In the genomic region with DNA sequence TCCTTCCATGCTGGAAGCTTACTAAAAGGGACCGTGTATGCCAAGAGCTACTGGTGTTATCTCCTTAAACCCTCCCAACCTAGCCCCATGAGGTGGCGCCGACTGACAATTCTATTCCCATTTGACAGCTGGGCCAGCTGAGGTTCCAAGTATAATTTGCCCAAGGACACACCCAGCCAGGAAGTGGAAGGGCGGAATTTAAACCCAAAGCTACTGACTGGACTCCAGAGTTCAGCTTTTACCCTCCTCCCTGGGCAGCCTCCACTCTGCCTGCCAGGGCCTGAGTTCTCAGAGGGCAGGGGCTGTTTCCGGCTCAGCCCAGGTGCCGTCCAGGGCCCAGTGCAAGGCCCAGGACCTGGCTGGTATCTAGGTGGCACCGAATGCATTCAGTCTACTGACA, we compare ENCODE assay signal across 11 cellular contexts.
DNase-seq lines count a peak whose midpoint lies in the region; ATAC-seq, FAIRE-seq and TF ChIP-seq lines count a peak whose summit lies in the region.
"Had no signal": no experiment of that assay in that cellular context is flagged by ENCODE, and none has a peak within 500 bp of the region (broad histone marks: within the 10 kb centered on the region; RNA-seq: fewer than 3 reads in every experiment).

No MANE protein-coding gene starts in this region.

- TF ChIP-seq POLR2A in esophagus squamous epithelium (IDR thresholded peaks at IDR 0.05) = no peak
- TF ChIP-seq POLR2A in upper lobe of left lung (IDR thresholded peaks at IDR 0.05) = no peak

- H3K4me3 ChIP-seq in esophagus squamous epithelium (peak overlapping the region in 2 of 4 donors; percentile 54 to 69), upper lobe of left lung (peak overlapping the region in 1 of 4 donors; percentile 53)

- H3K4me3 Mint-ChIP-seq in activated T-cell treated with anti-CD3 and anti-CD28 coated beads, Interleukin-2, amount 50 U/mL, for 4 hours = peak overlapping the region; percentile 62
- H3K4me3 Mint-ChIP-seq in natural killer cell = peak overlapping the region; percentile 80

- TF ChIP-seq CTCF in esophagus squamous epithelium (IDR thresholded peaks at IDR 0.05) (no peak), natural killer cell (IDR thresholded peaks at IDR 0.05) (no peak), upper lobe of left lung (IDR thresholded peaks at IDR 0.05) (no peak)

- H3K27me3 Mint-ChIP-seq in activated T-cell treated with anti-CD3 and anti-CD28 coated beads, Interleukin-2, amount 50 U/mL, for 4 hours (ENCODE audit: low read depth) = peaks cover 38% of the 10 kb centered on the region
- H3K27me3 Mint-ChIP-seq in natural killer cell (ENCODE audit: low read depth in 2 of 2) = peaks cover 44 to 48% of the 10 kb centered on the region in 2 donors

- 80 to 82% methylated on average over 6 of the region's 7 CpGs for WGBS in esophagus squamous epithelium, 2 donors
- WGBS in upper lobe of left lung, 2 donors = 75 to 87% methylated on average over 6 to 7 of the region's 7 CpGs

- H3K36me3 Mint-ChIP-seq in activated T-cell treated with anti-CD3 and anti-CD28 coated beads, Interleukin-2, amount 50 U/mL, for 4 hours (ENCODE audit: insufficient read depth) = no peaks in the 10 kb centered on the region
- H3K36me3 Mint-ChIP-seq in natural killer cell = no peaks in the 10 kb centered on the region

- H3K4me1 ChIP-seq in esophagus squamous epithelium (peaks cover 4 to 32% (median 19%) of the 10 kb centered on the region in 3 donors), upper lobe of left lung (peaks cover 14 to 24% (median 16%) of the 10 kb centered on the region in 4 donors)

- intact Hi-C loops in esophagus squamous epithelium (cut with DNase I) = no loop called here
- intact Hi-C loops in natural killer cell (cut with micrococcal nuclease) = no loop called here

- DNase-seq in activated T-cell treated with anti-CD3 and anti-CD28 coated beads, Interleukin-2, amount 50 U/mL, for 4 hours = no peak
- DNase-seq in activated T-cell treated with anti-CD3 and anti-CD28 coated beads for 4 hours (no peak), esophagus squamous epithelium (lab: John Stamatoyannopoulos, UW) (no peak), natural killer cell (no peak), upper lobe of left lung (no peak), urothelium cell line (ENCODE audit: low spot score) (no peak), NCI-H1694 treated with DMSO at 0.1 percent for 48 hours (lab: John Stamatoyannopoulos, UW) (no peak)
- DNase-seq: foreskin melanocyte, SHP77 treated with DMSO at 0.1 percent for 48 hours had no signal

- H3K4me1 Mint-ChIP-seq in activated T-cell treated with anti-CD3 and anti-CD28 coated beads, Interleukin-2, amount 50 U/mL, for 4 hours (ENCODE audit: low read depth) = peaks cover 9% of the 10 kb centered on the region
- H3K4me1 Mint-ChIP-seq in natural killer cell = peaks cover 4 to 11% of the 10 kb centered on the region in 2 donors

- ATAC-seq in activated T-cell treated with anti-CD3 and anti-CD28 coated beads, Interleukin-2, amount 50 U/mL, for 4 hours = no peak
- ATAC-seq in natural killer cell = no peak
- peak in 1 of 2 donors; percentile 3 for ATAC-seq in upper lobe of left lung (ENCODE audit: low FRiP score in 2 of 2)
- ATAC-seq in HG02970 (IDR thresholded peaks at IDR 0.05; ENCODE audit: low FRiP score, unreplicated experiment) = no peak

- H3K27ac Mint-ChIP-seq in natural killer cell = no peak overlapping the region

- no peaks in the 10 kb centered on the region for H3K36me3 ChIP-seq in esophagus squamous epithelium
- no peaks in the 10 kb centered on the region for H3K36me3 ChIP-seq in upper lobe of left lung

- H3K9me3 ChIP-seq in esophagus squamous epithelium (no peaks in the 10 kb centered on the region), upper lobe of left lung (no peaks in the 10 kb centered on the region)

- no peak for FAIRE-seq in urothelium cell line (lab: Jason Lieb, UNC)
- FAIRE-seq: GM18507 had no signal

- H3K27me3 ChIP-seq in esophagus squamous epithelium (peaks cover 0 to 33% (median 0%) of the 10 kb centered on the region in 4 donors), upper lobe of left lung (no peaks in the 10 kb centered on the region)

- TF ChIP-seq EP300 in upper lobe of left lung (IDR thresholded peaks at IDR 0.05) = no peak

- no peaks in the 10 kb centered on the region for H3K9me3 Mint-ChIP-seq in activated T-cell treated with anti-CD3 and anti-CD28 coated beads, Interleukin-2, amount 50 U/mL, for 4 hours
- H3K9me3 Mint-ChIP-seq in natural killer cell = no peaks in the 10 kb centered on the region

- peak overlapping the region; percentile 53 to 86 (median 73) for H3K27ac ChIP-seq in esophagus squamous epithelium
- H3K27ac ChIP-seq in upper lobe of left lung = peak overlapping the region; percentile 63 to 80 (median 78)
